ENCODE assay signal across 1 cellular context in the genomic region with DNA sequence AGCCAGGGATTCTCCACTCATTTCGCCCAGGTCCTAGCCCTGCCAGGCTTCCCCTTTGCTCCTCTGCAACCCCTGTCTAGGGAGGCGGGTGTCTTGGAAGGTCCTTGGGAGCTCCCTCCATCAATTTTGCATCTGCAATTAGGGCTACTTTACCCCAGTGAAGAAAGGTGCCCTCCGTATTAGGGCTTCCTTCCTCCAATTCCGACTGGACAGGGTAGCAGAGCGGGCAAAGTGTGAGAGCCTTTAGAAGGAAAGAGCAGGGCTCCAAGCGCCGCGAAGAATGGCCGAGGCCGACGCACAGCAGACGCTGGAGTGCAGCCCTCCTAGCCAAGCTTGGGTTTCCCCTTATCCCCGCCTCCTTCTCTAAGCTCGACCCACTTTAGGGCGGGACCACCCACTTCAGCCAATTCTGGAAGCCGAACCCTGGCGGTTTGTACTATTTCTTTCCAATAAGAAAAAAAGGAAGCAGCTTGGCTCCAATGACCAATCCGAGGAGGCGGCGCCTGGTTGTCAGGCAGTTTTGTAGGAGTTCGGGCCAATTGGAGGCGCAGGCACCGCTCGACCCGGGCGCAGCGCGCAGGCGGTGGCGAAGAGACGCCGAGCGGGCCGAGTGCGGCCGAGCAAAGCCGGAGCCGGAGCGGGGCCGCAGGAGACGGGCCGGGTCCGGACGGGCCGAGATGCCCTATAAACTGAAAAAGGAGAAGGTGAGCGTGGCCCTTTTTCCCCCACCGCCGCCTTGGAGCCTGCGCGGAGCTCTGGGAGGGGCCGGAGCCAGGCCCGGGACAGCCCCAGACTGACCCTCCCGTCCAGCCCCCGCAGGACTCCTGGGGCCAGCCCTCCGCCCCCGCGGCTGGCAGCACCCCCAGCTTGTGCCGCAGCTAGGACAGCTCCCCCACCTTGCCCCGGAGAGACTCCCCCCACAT.
A peak's percentile ranks its signal among the peaks of the same experiment; 100 is the strongest.
TF ChIP-seq lines count a peak whose summit lies in the region.

A gene (plus strand): TSS at position 570 of the 923 bp plus-strand sequence. CDS start 108 bp downstream, at position 678.

TF ChIP-seq in K562, 482 proteins besides CTCF, POLR2A, EP300 and RAD21 (continued from another document and continues in another):
- TF ChIP-seq, protein P1, sequence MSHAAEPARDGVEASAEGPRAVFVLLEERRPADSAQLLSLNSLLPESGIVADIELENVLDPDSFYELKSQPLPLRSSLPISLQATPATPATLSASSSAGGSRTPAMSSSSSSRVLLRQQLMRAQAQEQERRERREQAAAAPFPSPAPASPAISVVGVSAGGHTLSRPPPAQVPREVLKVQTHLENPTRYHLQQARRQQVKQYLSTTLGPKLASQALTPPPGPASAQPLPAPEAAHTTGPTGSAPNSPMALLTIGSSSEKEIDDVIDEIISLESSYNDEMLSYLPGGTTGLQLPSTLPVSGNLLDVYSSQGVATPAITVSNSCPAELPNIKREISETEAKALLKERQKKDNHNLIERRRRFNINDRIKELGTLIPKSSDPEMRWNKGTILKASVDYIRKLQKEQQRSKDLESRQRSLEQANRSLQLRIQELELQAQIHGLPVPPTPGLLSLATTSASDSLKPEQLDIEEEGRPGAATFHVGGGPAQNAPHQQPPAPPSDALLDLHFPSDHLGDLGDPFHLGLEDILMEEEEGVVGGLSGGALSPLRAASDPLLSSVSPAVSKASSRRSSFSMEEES (CRISPR knock-in tag; IDR thresholded peaks at IDR 0.05) = no peak
- no peak for TF ChIP-seq WHSC1 (IDR thresholded peaks at IDR 0.05; ENCODE audit: low read length)
- peak; percentile 91 for TF ChIP-seq FOS (IDR thresholded peaks at IDR 0.05; ENCODE audit: extremely low read depth, insufficient read length)
- TF ChIP-seq MCM3 (IDR thresholded peaks at IDR 0.05) = no peak
- TF ChIP-seq ZNF224 (CRISPR knock-in tag; IDR thresholded peaks at IDR 0.05) = no peak
- TF ChIP-seq RFX5 (IDR thresholded peaks at IDR 0.05; ENCODE audit: low read depth, low read length) = peak; percentile 99
- no peak for TF ChIP-seq ZC3H8 (IDR thresholded peaks at IDR 0.05)
- no peak for TF ChIP-seq HNRNPUL1 (IDR thresholded peaks at IDR 0.05; ENCODE audit: low read length)
- TF ChIP-seq, protein P2, sequence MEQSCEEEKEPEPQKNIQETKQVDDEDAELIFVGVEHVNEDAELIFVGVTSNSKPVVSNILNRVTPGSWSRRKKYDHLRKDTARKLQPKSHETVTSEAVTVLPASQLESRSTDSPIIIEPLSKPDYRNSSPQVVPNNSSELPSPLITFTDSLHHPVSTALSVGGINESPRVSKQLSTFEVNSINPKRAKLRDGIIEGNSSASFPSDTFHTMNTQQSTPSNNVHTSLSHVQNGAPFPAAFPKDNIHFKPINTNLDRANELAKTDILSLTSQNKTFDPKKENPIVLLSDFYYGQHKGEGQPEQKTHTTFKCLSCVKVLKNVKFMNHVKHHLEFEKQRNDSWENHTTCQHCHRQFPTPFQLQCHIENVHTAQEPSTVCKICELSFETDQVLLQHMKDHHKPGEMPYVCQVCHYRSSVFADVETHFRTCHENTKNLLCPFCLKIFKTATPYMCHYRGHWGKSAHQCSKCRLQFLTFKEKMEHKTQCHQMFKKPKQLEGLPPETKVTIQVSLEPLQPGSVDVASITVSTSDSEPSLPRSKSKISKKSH (CRISPR knock-in tag; IDR thresholded peaks at IDR 0.05) = no peak
- no peak for TF ChIP-seq SIX5 (IDR thresholded peaks at IDR 0.05; ENCODE audit: borderline replicate concordance in 1 of 2, insufficient read depth in 1 of 2, low read depth in 1 of 2, low read length in 2 of 2)
- TF ChIP-seq, protein P3, sequence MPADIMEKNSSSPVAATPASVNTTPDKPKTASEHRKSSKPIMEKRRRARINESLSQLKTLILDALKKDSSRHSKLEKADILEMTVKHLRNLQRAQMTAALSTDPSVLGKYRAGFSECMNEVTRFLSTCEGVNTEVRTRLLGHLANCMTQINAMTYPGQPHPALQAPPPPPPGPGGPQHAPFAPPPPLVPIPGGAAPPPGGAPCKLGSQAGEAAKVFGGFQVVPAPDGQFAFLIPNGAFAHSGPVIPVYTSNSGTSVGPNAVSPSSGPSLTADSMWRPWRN (IDR thresholded peaks at IDR 0.05; ENCODE audit: low read depth) = no peak
- TF ChIP-seq SIN3B (IDR thresholded peaks at IDR 0.05; ENCODE audit: low read depth) = no peak
- TF ChIP-seq, protein P4, sequence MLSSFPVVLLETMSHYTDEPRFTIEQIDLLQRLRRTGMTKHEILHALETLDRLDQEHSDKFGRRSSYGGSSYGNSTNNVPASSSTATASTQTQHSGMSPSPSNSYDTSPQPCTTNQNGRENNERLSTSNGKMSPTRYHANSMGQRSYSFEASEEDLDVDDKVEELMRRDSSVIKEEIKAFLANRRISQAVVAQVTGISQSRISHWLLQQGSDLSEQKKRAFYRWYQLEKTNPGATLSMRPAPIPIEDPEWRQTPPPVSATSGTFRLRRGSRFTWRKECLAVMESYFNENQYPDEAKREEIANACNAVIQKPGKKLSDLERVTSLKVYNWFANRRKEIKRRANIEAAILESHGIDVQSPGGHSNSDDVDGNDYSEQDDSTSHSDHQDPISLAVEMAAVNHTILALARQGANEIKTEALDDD (IDR thresholded peaks at IDR 0.05) = no peak
- no peak for TF ChIP-seq ZNF324 (CRISPR knock-in tag; IDR thresholded peaks at IDR 0.05)
- no peak for TF ChIP-seq ZSCAN29 (IDR thresholded peaks at IDR 0.05)
- no peak for TF ChIP-seq ZNF347 (CRISPR knock-in tag; IDR thresholded peaks at IDR 0.05; ENCODE audit: low read depth)
- TF ChIP-seq FIP1L1 (IDR thresholded peaks at IDR 0.05; ENCODE audit: low read depth, low read length, poor library complexity, severe bottlenecking) = no peak
- no peak for TF ChIP-seq ZNF584 (CRISPR knock-in tag; IDR thresholded peaks at IDR 0.05; ENCODE audit: low read depth)
- TF ChIP-seq ZFP1 (CRISPR knock-in tag; IDR thresholded peaks at IDR 0.05) = no peak
- no peak for TF ChIP-seq ZNF561 (CRISPR knock-in tag; conservative IDR thresholded peaks at IDR 0.05)
- no peak for TF ChIP-seq GATAD2A (IDR thresholded peaks at IDR 0.05)
- TF ChIP-seq NFXL1 (CRISPR knock-in tag; IDR thresholded peaks at IDR 0.05) = no peak
- TF ChIP-seq, protein P5, sequence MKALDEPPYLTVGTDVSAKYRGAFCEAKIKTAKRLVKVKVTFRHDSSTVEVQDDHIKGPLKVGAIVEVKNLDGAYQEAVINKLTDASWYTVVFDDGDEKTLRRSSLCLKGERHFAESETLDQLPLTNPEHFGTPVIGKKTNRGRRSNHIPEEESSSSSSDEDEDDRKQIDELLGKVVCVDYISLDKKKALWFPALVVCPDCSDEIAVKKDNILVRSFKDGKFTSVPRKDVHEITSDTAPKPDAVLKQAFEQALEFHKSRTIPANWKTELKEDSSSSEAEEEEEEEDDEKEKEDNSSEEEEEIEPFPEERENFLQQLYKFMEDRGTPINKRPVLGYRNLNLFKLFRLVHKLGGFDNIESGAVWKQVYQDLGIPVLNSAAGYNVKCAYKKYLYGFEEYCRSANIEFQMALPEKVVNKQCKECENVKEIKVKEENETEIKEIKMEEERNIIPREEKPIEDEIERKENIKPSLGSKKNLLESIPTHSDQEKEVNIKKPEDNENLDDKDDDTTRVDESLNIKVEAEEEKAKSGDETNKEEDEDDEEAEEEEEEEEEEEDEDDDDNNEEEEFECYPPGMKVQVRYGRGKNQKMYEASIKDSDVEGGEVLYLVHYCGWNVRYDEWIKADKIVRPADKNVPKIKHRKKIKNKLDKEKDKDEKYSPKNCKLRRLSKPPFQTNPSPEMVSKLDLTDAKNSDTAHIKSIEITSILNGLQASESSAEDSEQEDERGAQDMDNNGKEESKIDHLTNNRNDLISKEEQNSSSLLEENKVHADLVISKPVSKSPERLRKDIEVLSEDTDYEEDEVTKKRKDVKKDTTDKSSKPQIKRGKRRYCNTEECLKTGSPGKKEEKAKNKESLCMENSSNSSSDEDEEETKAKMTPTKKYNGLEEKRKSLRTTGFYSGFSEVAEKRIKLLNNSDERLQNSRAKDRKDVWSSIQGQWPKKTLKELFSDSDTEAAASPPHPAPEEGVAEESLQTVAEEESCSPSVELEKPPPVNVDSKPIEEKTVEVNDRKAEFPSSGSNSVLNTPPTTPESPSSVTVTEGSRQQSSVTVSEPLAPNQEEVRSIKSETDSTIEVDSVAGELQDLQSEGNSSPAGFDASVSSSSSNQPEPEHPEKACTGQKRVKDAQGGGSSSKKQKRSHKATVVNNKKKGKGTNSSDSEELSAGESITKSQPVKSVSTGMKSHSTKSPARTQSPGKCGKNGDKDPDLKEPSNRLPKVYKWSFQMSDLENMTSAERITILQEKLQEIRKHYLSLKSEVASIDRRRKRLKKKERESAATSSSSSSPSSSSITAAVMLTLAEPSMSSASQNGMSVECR (CRISPR knock-in tag; IDR thresholded peaks at IDR 0.05) = no peak
- TF ChIP-seq RBM34 (IDR thresholded peaks at IDR 0.05; ENCODE audit: borderline replicate concordance, insufficient read depth, low read length) = no peak
- TF ChIP-seq, protein P6, sequence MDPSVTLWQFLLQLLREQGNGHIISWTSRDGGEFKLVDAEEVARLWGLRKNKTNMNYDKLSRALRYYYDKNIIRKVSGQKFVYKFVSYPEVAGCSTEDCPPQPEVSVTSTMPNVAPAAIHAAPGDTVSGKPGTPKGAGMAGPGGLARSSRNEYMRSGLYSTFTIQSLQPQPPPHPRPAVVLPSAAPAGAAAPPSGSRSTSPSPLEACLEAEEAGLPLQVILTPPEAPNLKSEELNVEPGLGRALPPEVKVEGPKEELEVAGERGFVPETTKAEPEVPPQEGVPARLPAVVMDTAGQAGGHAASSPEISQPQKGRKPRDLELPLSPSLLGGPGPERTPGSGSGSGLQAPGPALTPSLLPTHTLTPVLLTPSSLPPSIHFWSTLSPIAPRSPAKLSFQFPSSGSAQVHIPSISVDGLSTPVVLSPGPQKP (CRISPR knock-in tag; IDR thresholded peaks at IDR 0.05) = no peak
- TF ChIP-seq TARDBP (IDR thresholded peaks at IDR 0.05) = no peak
- no peak for TF ChIP-seq ZNF23 (CRISPR knock-in tag; IDR thresholded peaks at IDR 0.05)
- TF ChIP-seq NBN (IDR thresholded peaks at IDR 0.05; ENCODE audit: low read depth) = no peak
- no peak for TF ChIP-seq ZNF551 (CRISPR knock-in tag; IDR thresholded peaks at IDR 0.05)
- peak in 2 of 3 experiments; percentile 63 to 65 for TF ChIP-seq YY1 (IDR thresholded peaks at IDR 0.05; ENCODE audit: borderline replicate concordance in 1 of 3, control insufficient read depth in 1 of 3, extremely low read depth in 1 of 3, insufficient read depth in 3 of 3, insufficient read length in 1 of 3, insufficient replicate concordance in 2 of 3, low read depth in 1 of 3, low read length in 2 of 3)
- no peak for TF ChIP-seq DACH1 (IDR thresholded peaks at IDR 0.05; ENCODE audit: partially characterized antibody)
- TF ChIP-seq CBFA2T3 (IDR thresholded peaks at IDR 0.05) = no peak
- TF ChIP-seq, protein P7, sequence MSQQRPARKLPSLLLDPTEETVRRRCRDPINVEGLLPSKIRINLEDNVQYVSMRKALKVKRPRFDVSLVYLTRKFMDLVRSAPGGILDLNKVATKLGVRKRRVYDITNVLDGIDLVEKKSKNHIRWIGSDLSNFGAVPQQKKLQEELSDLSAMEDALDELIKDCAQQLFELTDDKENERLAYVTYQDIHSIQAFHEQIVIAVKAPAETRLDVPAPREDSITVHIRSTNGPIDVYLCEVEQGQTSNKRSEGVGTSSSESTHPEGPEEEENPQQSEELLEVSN (IDR thresholded peaks at IDR 0.05; ENCODE audit: borderline replicate concordance in 1 of 2, extremely low read depth in 1 of 2, insufficient read depth in 1 of 2, insufficient read length in 1 of 2, low read depth in 1 of 2, low read length in 1 of 2, poor library complexity in 1 of 2, severe bottlenecking in 1 of 2) = peak in 1 of 2 experiments; percentile 7
- no peak for TF ChIP-seq THRAP3 (IDR thresholded peaks at IDR 0.05; ENCODE audit: borderline replicate concordance)
- TF ChIP-seq MXI1 (IDR thresholded peaks at IDR 0.05; ENCODE audit: low read depth, low read length) = no peak
- TF ChIP-seq POLR3A (IDR thresholded peaks at IDR 0.05; ENCODE audit: borderline replicate concordance, extremely low read depth, insufficient read depth, insufficient read length) = no peak
- TF ChIP-seq KLF10 (CRISPR knock-in tag; IDR thresholded peaks at IDR 0.05) = no peak
